9 cellular contexts compared by ENCODE assay signal in genomic region chr3:172550347-172550943, GRCh38. TPM values are rescaled to one million over a fixed set of nuclear protein-coding genes. Genes with fewer than 3 reads are reported as not detected.
DNase-seq lines count a peak whose midpoint lies in the region; ATAC-seq and TF ChIP-seq lines count a peak whose summit lies in the region.
"Had no signal": no experiment of that assay in that cellular context is flagged by ENCODE, and none has a peak within 500 bp of the region (broad histone marks: within the 10 kb centered on the region; RNA-seq: fewer than 3 reads in every experiment).

No MANE protein-coding gene starts in this region.

- H3K9me3 ChIP-seq in PC-9 (ENCODE audit: insufficient read depth, low read depth) = no peaks in the 10 kb centered on the region
- no peaks in the 10 kb centered on the region for H3K9me3 ChIP-seq in osteoblast (ENCODE audit: low read depth, low read length)

- BruUV-seq in PC-9 (replicated peaks; lab: Mats Ljungman, UMichigan) = no TSS peak

- peaks cover 4% of the 10 kb centered on the region for H3K9me3 Mint-ChIP-seq in activated naive CD4-positive, alpha-beta T cell treated with anti-CD3 and anti-CD28 coated beads, Interleukin-2, amount 10 ng/mL, durations not matched to agents 7 days and 5 days

- H3K9me2 ChIP-seq in PC-9 (ENCODE audit: insufficient read depth) = no peaks in the 10 kb centered on the region

- ATAC-seq in GM21737 (IDR thresholded peaks at IDR 0.05; ENCODE audit: unreplicated experiment) = no peak
- no peak for ATAC-seq in HG03175 (IDR thresholded peaks at IDR 0.05; ENCODE audit: unreplicated experiment)

- H3K36me3 Mint-ChIP-seq in activated naive CD4-positive, alpha-beta T cell treated with anti-CD3 and anti-CD28 coated beads, Interleukin-2, amount 10 ng/mL, durations not matched to agents 7 days and 5 days = peaks cover 2% of the 10 kb centered on the region

- H3K27me3 Mint-ChIP-seq in activated naive CD4-positive, alpha-beta T cell treated with anti-CD3 and anti-CD28 coated beads, Interleukin-2, amount 10 ng/mL, durations not matched to agents 7 days and 5 days = peaks cover 5% of the 10 kb centered on the region

- H3K4me2 ChIP-seq in PC-9 = no peak overlapping the region
- H3K4me2 ChIP-seq in osteoblast (ENCODE audit: insufficient read depth, low read length) = no peak overlapping the region

- no peak overlapping the region for H3K4me3 Mint-ChIP-seq in activated naive CD4-positive, alpha-beta T cell treated with anti-CD3 and anti-CD28 coated beads, Interleukin-2, amount 10 ng/mL, durations not matched to agents 7 days and 5 days

- CTCF ChIA-PET in PC-9 (lab: Charles Lee) = interaction anchor here (0.6 to 0.7 kb wide), 2 partner anchors 45 to 74 kb away, joined by 3 to 9 read pairs; no protein-coding TSS in a partner anchor
- CTCF ChIA-PET in activated naive CD4-positive, alpha-beta T cell treated with anti-CD3 and anti-CD28 coated beads, Interleukin-2, amount 10 ng/mL, durations not matched to agents 7 days and 5 days (lab: Charles Lee) = interaction anchor here (0.7 to 3.1 kb wide), 5 partner anchors 11 to 209 kb away, joined by 3 to 18 read pairs (median 4); no protein-coding TSS in a partner anchor

- H3K4me1 ChIP-seq in PC-9 (replicated peaks; ENCODE audit: insufficient read depth) = peaks cover 50% of the 10 kb centered on the region
- peaks cover 10% of the 10 kb centered on the region for H3K4me1 ChIP-seq in osteoblast (ENCODE audit: insufficient read depth, low read length)

- H3K27ac Mint-ChIP-seq in activated naive CD4-positive, alpha-beta T cell treated with anti-CD3 and anti-CD28 coated beads, Interleukin-2, amount 10 ng/mL, durations not matched to agents 7 days and 5 days = no peak overlapping the region

- H3K36me3 ChIP-seq in PC-9 (ENCODE audit: low read depth) = no peaks in the 10 kb centered on the region
- H3K36me3 ChIP-seq in osteoblast (ENCODE audit: insufficient read depth, low read length) = no peaks in the 10 kb centered on the region

- POLR2A ChIA-PET in PC-9 (lab: Charles Lee; ENCODE audit: unreplicated experiment) = interaction anchor here (0.5 to 0.7 kb wide), 3 partner anchors 9 to 194 kb away, joined by 3 to 5 read pairs (median 4); no protein-coding TSS in a partner anchor

- no peaks in the 10 kb centered on the region for H3K79me2 ChIP-seq in PC-9 (ENCODE audit: low read depth)
- H3K79me2 ChIP-seq in osteoblast (ENCODE audit: insufficient read depth, low read length) = no peaks in the 10 kb centered on the region

- H2AFZ ChIP-seq in PC-9 (no peak overlapping the region), osteoblast (ENCODE audit: low read length) (no peak overlapping the region)

- H3K27me3 ChIP-seq in PC-9 (ENCODE audit: insufficient read depth, low read depth) (no peaks in the 10 kb centered on the region), osteoblast (ENCODE audit: insufficient read depth, low read length) (no peaks in the 10 kb centered on the region)

- H3K4me3 ChIP-seq in PC-9 = no peak overlapping the region
- no peak overlapping the region for H3K4me3 ChIP-seq in osteoblast (ENCODE audit: insufficient read depth, low read length)

- H3K4me1 Mint-ChIP-seq in activated naive CD4-positive, alpha-beta T cell treated with anti-CD3 and anti-CD28 coated beads, Interleukin-2, amount 10 ng/mL, durations not matched to agents 7 days and 5 days = peaks cover 32% of the 10 kb centered on the region

- peak; percentile 69 for DNase-seq in NK-92 treated with Interleukin-12 subunit alpha and Interleukin-12 subunit beta, amount 100 ng/mL, for 24 hours (lab: John Stamatoyannopoulos, UW)
- DNase-seq in NK-92 (lab: John Stamatoyannopoulos, UW; ENCODE audit: unreplicated experiment) (no peak), PC-9 (peak; percentile 79 to 88), osteoblast (ENCODE audit: insufficient read length, low spot score, missing footprints) (peak; percentile 84), pons (ENCODE audit: low spot score) (no peak)
- DNase-seq in activated naive CD4-positive, alpha-beta T cell treated with anti-CD3 and anti-CD28 coated beads, Interleukin-2, amount 10 ng/mL, durations not matched to agents 7 days and 5 days = peak; percentile 61

- intact Hi-C loops in PC-9 (cut with micrococcal nuclease; ENCODE audit: unreplicated experiment) = loop anchor here (1.0 kb wide), 1 partner anchor 10 kb away; no protein-coding TSS in a partner anchor

- TF ChIP-seq CTCF in PC-9 (conservative IDR thresholded peaks at IDR 0.05) (no peak), osteoblast (IDR thresholded peaks at IDR 0.05; ENCODE audit: extremely low read depth, low read depth, low read length) (no peak)

- H3F3A ChIP-seq in PC-9 (ENCODE audit: insufficient read depth, low read depth) = peaks cover 25% of the 10 kb centered on the region

- H4K20me1 ChIP-seq in PC-9 (ENCODE audit: insufficient read depth) (no peaks in the 10 kb centered on the region), osteoblast (ENCODE audit: insufficient read depth, low read length) (no peaks in the 10 kb centered on the region)

- H3K27ac ChIP-seq in PC-9 (no peak overlapping the region), osteoblast (ENCODE audit: low read depth, low read length) (peak overlapping the region; percentile 79)
- H3K27ac ChIP-seq: 22Rv1 had no signal

RNA-seq across cellular contexts. Expression of gene TNFSF10, which starts 27.2 kb away (rescaled TPM):
- total RNA-seq in PC-9 (2021) (18.3 and 21.4 TPM in 2 replicates), osteoblast (3.5 and 4.0 TPM in 2 replicates)

Comparison
In these comparisons a context has a peak if more than half of its experiments do, and no peak if none do; other contexts are left out.
1. DNase-seq: peak in NK-92 treated with Interleukin-12 subunit alpha and Interleukin-12 subunit beta, amount 100 ng/mL, for 24 hours (single experiment), PC-9 (2 of 2), activated naive CD4-positive, alpha-beta T cell treated with anti-CD3 and anti-CD28 coated beads, Interleukin-2, amount 10 ng/mL, durations not matched to agents 7 days and 5 days (single experiment) and osteoblast (single experiment); none in NK-92 (single experiment) and pons (single experiment).